1 cellular context compared by ENCODE assay signal in genomic region chr4:112185740-112186670, GRCh38.
A peak's percentile ranks its signal among the peaks of the same experiment; 100 is the strongest.
TF ChIP-seq lines count a peak whose summit lies in the region.

No MANE protein-coding gene starts in this region.

TF ChIP-seq in HepG2, 621 proteins besides CTCF, POLR2A, EP300 and RAD21:
- TF ChIP-seq DNMT3B (CRISPR knock-in tag; conservative IDR thresholded peaks at IDR 0.05) (no peak), DR1 (CRISPR knock-in tag; IDR thresholded peaks at IDR 0.05) (no peak), ZBTB10 (CRISPR knock-in tag; IDR thresholded peaks at IDR 0.05; ENCODE audit: borderline replicate concordance) (no peak), ZNF737 (CRISPR knock-in tag; IDR thresholded peaks at IDR 0.05; ENCODE audit: borderline replicate concordance) (no peak), ZNF816 (CRISPR knock-in tag; IDR thresholded peaks at IDR 0.05; ENCODE audit: borderline replicate concordance) (no peak), CAMTA2 (CRISPR knock-in tag; IDR thresholded peaks at IDR 0.05; ENCODE audit: borderline replicate concordance) (no peak), ZNF562 (CRISPR knock-in tag; IDR thresholded peaks at IDR 0.05; ENCODE audit: borderline replicate concordance) (no peak), JDP2 (CRISPR knock-in tag; IDR thresholded peaks at IDR 0.05; ENCODE audit: borderline replicate concordance) (no peak), HHEX (CRISPR knock-in tag; IDR thresholded peaks at IDR 0.05) (no peak), SETDB1 (CRISPR knock-in tag; IDR thresholded peaks at IDR 0.05; ENCODE audit: borderline replicate concordance) (no peak), XBP1 (CRISPR knock-in tag; IDR thresholded peaks at IDR 0.05) (no peak), CEBPG (CRISPR knock-in tag; IDR thresholded peaks at IDR 0.05) (peak; percentile 82), ZNF530 (CRISPR knock-in tag; IDR thresholded peaks at IDR 0.05; ENCODE audit: low read depth) (no peak), GATAD2A (CRISPR knock-in tag; IDR thresholded peaks at IDR 0.05) (0 out of 2 replicates have a peak, but pooled peaks have one; percentile 28), ZNF773 (CRISPR knock-in tag; IDR thresholded peaks at IDR 0.05; ENCODE audit: borderline replicate concordance) (no peak), ZNF674 (CRISPR knock-in tag; IDR thresholded peaks at IDR 0.05; ENCODE audit: low read depth) (no peak), ZNF589 (CRISPR knock-in tag; conservative IDR thresholded peaks at IDR 0.05) (no peak), CEBPB (IDR thresholded peaks at IDR 0.05; ENCODE audit: borderline replicate concordance, low read depth, low read length) (peak; percentile 78), ZFP62 (CRISPR knock-in tag; IDR thresholded peaks at IDR 0.05) (no peak), TBX2 (CRISPR knock-in tag; IDR thresholded peaks at IDR 0.05; ENCODE audit: borderline replicate concordance) (no peak), SATB2 (CRISPR knock-in tag; IDR thresholded peaks at IDR 0.05) (no peak), ZC3H13 (CRISPR knock-in tag; IDR thresholded peaks at IDR 0.05) (no peak)
- TF ChIP-seq, protein P1, sequence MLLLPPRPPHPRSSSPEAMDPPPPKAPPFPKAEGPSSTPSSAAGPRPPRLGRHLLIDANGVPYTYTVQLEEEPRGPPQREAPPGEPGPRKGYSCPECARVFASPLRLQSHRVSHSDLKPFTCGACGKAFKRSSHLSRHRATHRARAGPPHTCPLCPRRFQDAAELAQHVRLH (CRISPR knock-in tag; IDR thresholded peaks at IDR 0.05; ENCODE audit: borderline replicate concordance, low read depth), result no peak
